Comparison of ENCODE assay signal across 8 cellular contexts in genomic region chr11:44943118-44943517, GRCh38. TPM values are rescaled to one million over a fixed set of nuclear protein-coding genes. Genes with fewer than 3 reads are reported as not detected.
DNase-seq lines count a peak whose midpoint lies in the region; ATAC-seq and TF ChIP-seq lines count a peak whose summit lies in the region.

No MANE protein-coding gene starts in this region.

- no peak overlapping the region for H3K27ac ChIP-seq in osteoblast (ENCODE audit: low read depth, low read length)

- H3K9me3 ChIP-seq in osteoblast (ENCODE audit: low read depth, low read length), result no peaks in the 10 kb centered on the region

- no peak overlapping the region for H3K4me2 ChIP-seq in osteoblast (ENCODE audit: insufficient read depth, low read length)

- no peaks in the 10 kb centered on the region for H3K36me3 ChIP-seq in osteoblast (ENCODE audit: insufficient read depth, low read length)

- ATAC-seq in GM21723 (IDR thresholded peaks at IDR 0.05; ENCODE audit: unreplicated experiment) (peak; percentile 85), left colon (peak; percentile 78)

- peak; percentile 88 for DNase-seq in DMS79 (lab: John Stamatoyannopoulos, UW)
- DNase-seq in NOMO-1 (lab: John Stamatoyannopoulos, UW; ENCODE audit: unreplicated experiment in 2 of 2), result peak; percentile 72 to 73
- peak; percentile 54 to 61 for DNase-seq in left colon
- no peak for DNase-seq in NCI-H510A (lab: John Stamatoyannopoulos, UW)
- DNase-seq in DMS114 treated with DMSO at 0.1 percent for 48 hours (lab: John Stamatoyannopoulos, UW; ENCODE audit: unreplicated experiment), result no peak
- DNase-seq in osteoblast (ENCODE audit: insufficient read length, low spot score, missing footprints), result no peak
- no peak for DNase-seq in activated CD8-positive, alpha-beta memory T cell treated with anti-CD3 and anti-CD28 coated beads, Interleukin-2, amount 50 U/mL, for 4 hours

- peaks cover 25% of the 10 kb centered on the region for H4K20me1 ChIP-seq in osteoblast (ENCODE audit: insufficient read depth, low read length)

- peaks cover 19% of the 10 kb centered on the region for H3K27me3 ChIP-seq in osteoblast (ENCODE audit: insufficient read depth, low read length)

- H2AFZ ChIP-seq in osteoblast (ENCODE audit: low read length), result no peak overlapping the region

- H3K79me2 ChIP-seq in osteoblast (ENCODE audit: insufficient read depth, low read length), result no peaks in the 10 kb centered on the region

- intact Hi-C loops in left colon (cut with DNase I, micrococcal nuclease), result loop anchor here in 1 of 2 donors (10.0 kb wide), 1 partner anchor 392 kb away; no protein-coding TSS in a partner anchor

- H3K4me3 ChIP-seq in osteoblast (ENCODE audit: insufficient read depth, low read length), result no peak overlapping the region

- no peaks in the 10 kb centered on the region for H3K4me1 ChIP-seq in osteoblast (ENCODE audit: insufficient read depth, low read length)

- no peak for TF ChIP-seq CTCF in osteoblast (IDR thresholded peaks at IDR 0.05; ENCODE audit: extremely low read depth, low read depth, low read length)

RNA-seq across cellular contexts. Expression of gene TP53I11, which starts 7.6 kb away (rescaled TPM):
- total RNA-seq in left colon (10 to 100 TPM; 69.8 to 91.7 TPM), osteoblast (43.9 and 47.8 TPM in 2 replicates)

Comparison
In these comparisons a context has a peak if more than half of its experiments do, and no peak if none do; other contexts are left out.
1. DNase-seq: peak in DMS79 (single experiment), NOMO-1 (2 of 2) and left colon (2 of 2); none in NCI-H510A (single experiment), DMS114 treated with DMSO at 0.1 percent for 48 hours (single experiment), osteoblast (single experiment) and activated CD8-positive, alpha-beta memory T cell treated with anti-CD3 and anti-CD28 coated beads, Interleukin-2, amount 50 U/mL, for 4 hours (single experiment).